Comparison of ENCODE assay signal across 8 cellular contexts in genomic region chr1:18575620-18576019, GRCh38. TPM values are rescaled to one million over a fixed set of nuclear protein-coding genes. Genes with fewer than 3 reads are reported as not detected.
DNase-seq lines count a peak whose midpoint lies in the region; ATAC-seq lines count a peak whose summit lies in the region.

No MANE protein-coding gene starts in this region.

- intact Hi-C loops in activated T-helper 2 cell treated with anti-CD3 and anti-CD28 coated beads, Interferon-gamma antibody, Interleukin-2, Interleukin-4, amounts not matched to agents 10 μg/mL and 5 μg/mL and 100 μg/mL, durations not matched to agents 14 hours and 24 hours and 36 hours (cut with micrococcal nuclease) = no loop called here

- no peak overlapping the region for H3K4me3 Mint-ChIP-seq in activated T-helper 2 cell treated with anti-CD3 and anti-CD28 coated beads, Interferon-gamma antibody, Interleukin-2, Interleukin-4, amounts not matched to agents 10 μg/mL and 5 μg/mL and 100 μg/mL, durations not matched to agents 14 hours and 24 hours and 36 hours (ENCODE audit: low read depth)

- no peaks in the 10 kb centered on the region for H3K36me3 Mint-ChIP-seq in activated T-helper 2 cell treated with anti-CD3 and anti-CD28 coated beads, Interferon-gamma antibody, Interleukin-2, Interleukin-4, amounts not matched to agents 10 μg/mL and 5 μg/mL and 100 μg/mL, durations not matched to agents 14 hours and 24 hours and 36 hours (ENCODE audit: low read depth)

- H3K27me3 Mint-ChIP-seq in activated T-helper 2 cell treated with anti-CD3 and anti-CD28 coated beads, Interferon-gamma antibody, Interleukin-2, Interleukin-4, amounts not matched to agents 10 μg/mL and 5 μg/mL and 100 μg/mL, durations not matched to agents 14 hours and 24 hours and 36 hours (ENCODE audit: low read depth) = no peaks in the 10 kb centered on the region

- no peaks in the 10 kb centered on the region for H3K4me1 Mint-ChIP-seq in activated T-helper 2 cell treated with anti-CD3 and anti-CD28 coated beads, Interferon-gamma antibody, Interleukin-2, Interleukin-4, amounts not matched to agents 10 μg/mL and 5 μg/mL and 100 μg/mL, durations not matched to agents 14 hours and 24 hours and 36 hours (ENCODE audit: low read depth)

- no peaks in the 10 kb centered on the region for H3K9me3 Mint-ChIP-seq in activated T-helper 2 cell treated with anti-CD3 and anti-CD28 coated beads, Interferon-gamma antibody, Interleukin-2, Interleukin-4, amounts not matched to agents 10 μg/mL and 5 μg/mL and 100 μg/mL, durations not matched to agents 14 hours and 24 hours and 36 hours

- ATAC-seq in GM19395 (IDR thresholded peaks at IDR 0.05; ENCODE audit: unreplicated experiment) = no peak

- no peak overlapping the region for H3K27ac Mint-ChIP-seq in activated T-helper 2 cell treated with anti-CD3 and anti-CD28 coated beads, Interferon-gamma antibody, Interleukin-2, Interleukin-4, amounts not matched to agents 10 μg/mL and 5 μg/mL and 100 μg/mL, durations not matched to agents 14 hours and 24 hours and 36 hours

- DNase-seq in SHP77 (lab: John Stamatoyannopoulos, UW) = peak; percentile 24 to 45
- no peak for DNase-seq in SHP77 treated with DMSO at 0.1 percent for 48 hours (lab: John Stamatoyannopoulos, UW)
- peak; percentile 41 for DNase-seq in NCI-H2029 treated with DMSO at 0.1 percent for 48 hours (lab: John Stamatoyannopoulos, UW)
- DNase-seq in activated T-helper 2 cell treated with anti-CD3 and anti-CD28 coated beads, Interferon-gamma antibody, Interleukin-2, Interleukin-4, amounts not matched to agents 10 μg/mL and 5 μg/mL and 100 μg/mL, durations not matched to agents 14 hours and 24 hours and 36 hours (ENCODE audit: low spot score) = peak; percentile 20
- peak; percentile 17 for DNase-seq in iris pigment epithelial cell (ENCODE audit: low read depth)
- DNase-seq in stimulated activated CD8-positive, alpha-beta memory T cell treated with anti-CD3 and anti-CD28 coated beads, Interleukin-12 subunit alpha, Interleukin-12 subunit beta, amount 100 ng/mL, for 1 hour (ENCODE audit: low read depth) = peak; percentile 14
- no peak for DNase-seq in HPDE6-E6E7 (ENCODE audit: extremely low spot score)

RNA-seq across cellular contexts. Expression of gene PAX7, which starts 55.0 kb away (rescaled TPM):
- not detected in 2 replicates for total RNA-seq in activated T-helper 2 cell treated with anti-CD3 and anti-CD28 coated beads, Interferon-gamma antibody, Interleukin-2, Interleukin-4, amounts not matched to agents 10 μg/mL and 5 μg/mL and 100 μg/mL, durations not matched to agents 14 hours and 24 hours and 36 hours

Comparison
In these comparisons a context has a peak if more than half of its experiments do, and no peak if none do; other contexts are left out.
1. DNase-seq: peak in SHP77 (2 of 2), NCI-H2029 treated with DMSO at 0.1 percent for 48 hours (single experiment), activated T-helper 2 cell treated with anti-CD3 and anti-CD28 coated beads, Interferon-gamma antibody, Interleukin-2, Interleukin-4, amounts not matched to agents 10 μg/mL and 5 μg/mL and 100 μg/mL, durations not matched to agents 14 hours and 24 hours and 36 hours (single experiment), iris pigment epithelial cell (single experiment) and stimulated activated CD8-positive, alpha-beta memory T cell treated with anti-CD3 and anti-CD28 coated beads, Interleukin-12 subunit alpha, Interleukin-12 subunit beta, amount 100 ng/mL, for 1 hour (single experiment); none in SHP77 treated with DMSO at 0.1 percent for 48 hours (single experiment) and HPDE6-E6E7 (single experiment).